In genomic region chr16:86214326-86215232, GRCh38 we compare ENCODE assay signal across 17 cellular contexts.
DNase-seq lines count a peak whose midpoint lies in the region; ATAC-seq and TF ChIP-seq lines count a peak whose summit lies in the region.
"Had no signal": no experiment of that assay in that cellular context is flagged by ENCODE, and none has a peak within 500 bp of the region (broad histone marks: within the 10 kb centered on the region; RNA-seq: fewer than 3 reads in every experiment).

No MANE protein-coding gene starts in this region.

- TF ChIP-seq CTCF in AG10803 (conservative IDR thresholded peaks at IDR 0.05; ENCODE audit: low read length) (no peak), chondrocyte (IDR thresholded peaks at IDR 0.05) (no peak), left ventricle myocardium inferior (IDR thresholded peaks at IDR 0.05; ENCODE audit: borderline replicate concordance) (no peak)

- H3K4me1 ChIP-seq in left ventricle myocardium inferior: peaks cover 17% of the 10 kb centered on the region

- peaks cover 5% of the 10 kb centered on the region for H3K9me3 Mint-ChIP-seq in chondrocyte (ENCODE audit: low read depth)

- peak overlapping the region; percentile 58 for H3K27ac ChIP-seq in left ventricle myocardium inferior (replicated peaks)

- no peak overlapping the region for H3K27ac Mint-ChIP-seq in chondrocyte (ENCODE audit: unreplicated experiment)

- H3K4me3 ChIP-seq in AG10803 (ENCODE audit: low read length) (no peak overlapping the region), left ventricle myocardium inferior (no peak overlapping the region)

- peaks cover 45% of the 10 kb centered on the region for H3K27me3 ChIP-seq in left ventricle myocardium inferior (ENCODE audit: low read depth)

- H3K9me3 ChIP-seq in left ventricle myocardium inferior (replicated peaks): no peaks in the 10 kb centered on the region

- H3K4me1 Mint-ChIP-seq in chondrocyte (ENCODE audit: low read depth): no peaks in the 10 kb centered on the region

- peaks cover 16% of the 10 kb centered on the region for H3K27me3 Mint-ChIP-seq in chondrocyte (ENCODE audit: low read depth)

- DNase-seq in AG10803 (ENCODE audit: low read depth) (peak; percentile 12), chondrocyte (ENCODE audit: low spot score) (peak; percentile 38), left ventricle myocardium inferior (no peak), pons (ENCODE audit: low spot score) (peak; percentile 49), GM19238 (ENCODE audit: insufficient read length, low spot score) (no peak), T-helper 2 cell (no peak), NCI-H2029 treated with DMSO at 0.1 percent for 48 hours (lab: John Stamatoyannopoulos, UW) (no peak)
- DNase-seq: activated B cell treated with CpG ODN at 0.5 μM for 24 hours; activated effector memory CD4-positive, alpha-beta T cell treated with Interleukin-2 at 50 U/mL for 16 hours; H9; MM.1S; NCI-H187; NCI-H526 treated with DMSO at 0.1 percent for 48 hours; stimulated activated CD4-positive, alpha-beta T cell treated with anti-CD3 and anti-CD28 coated beads, Interleukin-4, amount 100 ng/mL, for 1 hour; stimulated activated CD8-positive, alpha-beta memory T cell treated with anti-CD3 and anti-CD28 coated beads, Interleukin-4, amount 100 ng/mL, for 48 hours had no signal

- ATAC-seq in HG02885 (IDR thresholded peaks at IDR 0.05; ENCODE audit: poor library complexity, unreplicated experiment): no peak
- ATAC-seq: Panc1 had no signal

- intact Hi-C loops in left ventricle myocardium inferior (cut with micrococcal nuclease): no loop called here

- no peak overlapping the region for H3K4me3 Mint-ChIP-seq in chondrocyte (ENCODE audit: unreplicated experiment)
- H3K4me3 Mint-ChIP-seq: activated B cell treated with CpG ODN at 0.5 μM for 24 hours, H9 had no signal

- H3K36me3 Mint-ChIP-seq in chondrocyte (ENCODE audit: low read depth): no peaks in the 10 kb centered on the region

- no peaks in the 10 kb centered on the region for H3K36me3 ChIP-seq in left ventricle myocardium inferior

Comparison
In these comparisons a context has a peak if more than half of its experiments do, and no peak if none do; other contexts are left out.
1. DNase-seq: peak in AG10803 (single experiment), chondrocyte (single experiment) and pons (single experiment); none in left ventricle myocardium inferior (single experiment), GM19238 (single experiment), T-helper 2 cell (0 of 5) and NCI-H2029 treated with DMSO at 0.1 percent for 48 hours (single experiment).